In the genomic region with DNA sequence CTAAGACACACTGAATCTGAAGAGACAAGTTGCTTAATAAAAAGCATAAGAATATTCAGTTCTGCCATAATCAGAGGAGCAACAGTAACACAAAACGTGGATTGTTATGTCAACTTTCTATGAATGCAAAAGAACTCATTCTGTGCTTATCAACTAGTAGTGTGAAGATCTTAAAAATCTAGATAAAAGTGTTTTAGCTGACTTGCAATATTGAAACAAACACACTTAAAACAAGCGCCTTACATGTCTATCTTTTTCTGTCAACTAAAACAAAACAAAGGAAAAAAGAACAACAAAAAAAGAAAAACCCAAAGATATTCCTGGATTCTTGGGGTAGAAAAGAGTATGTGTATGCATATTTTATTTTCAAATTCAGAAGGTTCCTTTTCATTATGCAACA, we compare ENCODE assay signal across 24 cellular contexts. TPM values are rescaled to one million over a fixed set of nuclear protein-coding genes. Genes with fewer than 3 reads are reported as not detected.
DNase-seq lines count a peak whose midpoint lies in the region; ATAC-seq, FAIRE-seq and TF ChIP-seq lines count a peak whose summit lies in the region.
"Had no signal": no experiment of that assay in that cellular context is flagged by ENCODE, and none has a peak within 500 bp of the region (broad histone marks: within the 10 kb centered on the region; RNA-seq: fewer than 3 reads in every experiment).

No MANE protein-coding gene starts in this region.

- no peak overlapping the region for H4K8ac ChIP-seq in H9 (replicated peaks; ENCODE audit: insufficient read length, low read depth, low read length)

- TF ChIP-seq CTCF in A549 (IDR thresholded peaks at IDR 0.05) (no peak), parathyroid adenoma (IDR thresholded peaks at IDR 0.05) (no peak), H9 (conservative IDR thresholded peaks at IDR 0.05) (no peak)

- H3K56ac ChIP-seq in H9 (ENCODE audit: insufficient read length, low read depth, low read length), result no peak overlapping the region

- CTCF ChIA-PET in activated naive CD4-positive, alpha-beta T cell treated with anti-CD3 and anti-CD28 coated beads for 36 hours (lab: Charles Lee), result no interaction called here
- CTCF ChIA-PET in A549 (lab: Yijun Ruan, JAX), result no interaction called here

- H2AK5ac ChIP-seq in H9 (ENCODE audit: insufficient read length, low read length), result no peak overlapping the region

- H3K18ac ChIP-seq in H9 (ENCODE audit: insufficient read length, low read depth, low read length), result no peak overlapping the region

- H2AFZ ChIP-seq in parathyroid adenoma (no peak overlapping the region), H9 (ENCODE audit: low read length) (no peak overlapping the region)

- H3K27ac Mint-ChIP-seq in activated naive CD4-positive, alpha-beta T cell treated with anti-CD3 and anti-CD28 coated beads, Interleukin-2, amount 50 U/mL, for 24 hours, result peak overlapping the region; percentile 70
- H3K27ac Mint-ChIP-seq in activated naive CD4-positive, alpha-beta T cell treated with anti-CD3 and anti-CD28 coated beads for 36 hours, result no peak overlapping the region
- H3K27ac Mint-ChIP-seq in T-helper 17 cell (peak overlapping the region; percentile 83), H9 (no peak overlapping the region)
- H3K27ac Mint-ChIP-seq: CD14-positive monocyte; CD4-positive, alpha-beta T cell had no signal

- H3K4me3 ChIP-seq in A549, result no peak overlapping the region
- peak overlapping the region; percentile 9 for H3K4me3 ChIP-seq in parathyroid adenoma (ENCODE audit: low read depth, low read length)
- H3K4me3 ChIP-seq: BLaER1 treated with 17β-estradiol and CSF1 and Interleukin-3, amounts not matched to agents 10 nM and 100 nM had no signal

- H3K27me3 ChIP-seq in parathyroid adenoma (ENCODE audit: control insufficient read depth, insufficient read depth, low read length) (no peaks in the 10 kb centered on the region), H9 (ENCODE audit: insufficient read depth, low read length) (no peaks in the 10 kb centered on the region)
- H3K27me3 ChIP-seq: BE2C; BLaER1 treated with 17β-estradiol and CSF1 and Interleukin-3, amounts not matched to agents 10 nM and 100 nM had no signal

- no peak overlapping the region for H3K23ac ChIP-seq in H9 (ENCODE audit: insufficient read length, low read depth, low read length)

- POLR2A ChIA-PET in A549 (lab: Yijun Ruan, JAX), result no interaction called here

- H4K91ac ChIP-seq in H9 (ENCODE audit: insufficient read length, low read depth, low read length), result no peak overlapping the region

- H2BK15ac ChIP-seq in H9 (ENCODE audit: low read depth, low read length), result no peak overlapping the region

- WGBS in A549 (ENCODE audit: missing lambda C conversion rate), result 81% methylated on average over 2 of the region's 2 CpGs
- WGBS in H9 (ENCODE audit: extremely low coverage, insufficient read length, low lambda C conversion rate), result no CpG with 5 or more reads among the region's 2 CpGs

- FAIRE-seq in A549 (lab: Jason Lieb, UNC), result no peak
- FAIRE-seq: A204.1, GM12892, H54 had no signal

- intact Hi-C loops in activated naive CD4-positive, alpha-beta T cell treated with anti-CD3 and anti-CD28 coated beads for 36 hours (cut with micrococcal nuclease), result no loop called here

- no peak for TF ChIP-seq POLR2A in A549 (IDR thresholded peaks at IDR 0.05; ENCODE audit: low read length)

- H3K27ac ChIP-seq in A549 (no peak overlapping the region), parathyroid adenoma (no peak overlapping the region), H9 (ENCODE audit: insufficient read length, low read depth, low read length) (no peak overlapping the region)
- H3K27ac ChIP-seq: 22Rv1; BLaER1 treated with 17β-estradiol and CSF1 and Interleukin-3, amounts not matched to agents 10 nM and 100 nM had no signal

- no peak overlapping the region for H2BK120ac ChIP-seq in H9 (ENCODE audit: low read depth, low read length, poor library complexity, severe bottlenecking)

- no peak overlapping the region for H3K14ac ChIP-seq in H9 (ENCODE audit: insufficient read depth, low read length)

- no peak overlapping the region for H2BK20ac ChIP-seq in H9 (ENCODE audit: low read depth, low read length, poor library complexity, severe bottlenecking)

- no peak overlapping the region for H3K4ac ChIP-seq in H9 (ENCODE audit: low read depth, low read length)

- no peak for TF ChIP-seq EP300 in A549 (IDR thresholded peaks at IDR 0.05)

- no peaks in the 10 kb centered on the region for H3K79me1 ChIP-seq in H9 (ENCODE audit: insufficient read depth, low read depth, low read length, poor library complexity, severe bottlenecking)

- TF ChIP-seq RAD21 in A549 (conservative IDR thresholded peaks at IDR 0.05 in 1 of 2, IDR thresholded peaks at IDR 0.05 in 1 of 2), result no peak

- H3K27me3 Mint-ChIP-seq in activated naive CD4-positive, alpha-beta T cell treated with anti-CD3 and anti-CD28 coated beads, Interleukin-2, amount 50 U/mL, for 24 hours, result no peaks in the 10 kb centered on the region
- H3K27me3 Mint-ChIP-seq in activated naive CD4-positive, alpha-beta T cell treated with anti-CD3 and anti-CD28 coated beads for 36 hours (ENCODE audit: low read depth), result no peaks in the 10 kb centered on the region
- H3K27me3 Mint-ChIP-seq in T-helper 17 cell (no peaks in the 10 kb centered on the region), H9 (ENCODE audit: low read depth) (no peaks in the 10 kb centered on the region)
- H3K27me3 Mint-ChIP-seq: CD4-positive, alpha-beta T cell; CD8-positive, alpha-beta memory T cell had no signal

- no peak for DNase-seq in activated naive CD4-positive, alpha-beta T cell treated with anti-CD3 and anti-CD28 coated beads for 36 hours
- no peak for DNase-seq in A549 (ENCODE audit: low read depth in 1 of 2, low spot score in 1 of 2)
- DNase-seq in T-helper 17 cell, result no peak
- DNase-seq in H9, result no peak
- no peak for DNase-seq in NCI-H1436 treated with DMSO at 0.1 percent for 48 hours (lab: John Stamatoyannopoulos, UW)
- DNase-seq: ACHN; AML-193; BE2C; Calu3; CD4-positive, alpha-beta T cell; CD8-positive, alpha-beta memory T cell; COR-L47; DMS53; DMS79 treated with DMSO at 0.1 percent for 48 hours; GOT3; HCEC 1CT had no signal

- H3K9me3 Mint-ChIP-seq in activated naive CD4-positive, alpha-beta T cell treated with anti-CD3 and anti-CD28 coated beads, Interleukin-2, amount 50 U/mL, for 24 hours, result no peaks in the 10 kb centered on the region
- H3K9me3 Mint-ChIP-seq in activated naive CD4-positive, alpha-beta T cell treated with anti-CD3 and anti-CD28 coated beads for 36 hours, result no peaks in the 10 kb centered on the region
- no peaks in the 10 kb centered on the region for H3K9me3 Mint-ChIP-seq in H9
- H3K9me3 Mint-ChIP-seq: CD14-positive monocyte; CD4-positive, alpha-beta T cell; CD8-positive, alpha-beta memory T cell had no signal

- H3K9me3 ChIP-seq in A549 (no peaks in the 10 kb centered on the region), T-helper 17 cell (ENCODE audit: control insufficient read depth, low read length, poor library complexity, severe bottlenecking) (no peaks in the 10 kb centered on the region), parathyroid adenoma (ENCODE audit: control insufficient read depth, low read length) (no peaks in the 10 kb centered on the region), H9 (ENCODE audit: control insufficient read depth, low read depth, low read length) (no peaks in the 10 kb centered on the region)
- H3K9me3 ChIP-seq: BE2C; BLaER1 treated with 17β-estradiol and CSF1 and Interleukin-3, amounts not matched to agents 10 nM and 100 nM had no signal

- H3K9ac ChIP-seq in parathyroid adenoma (no peak overlapping the region), H9 (ENCODE audit: extremely low read depth, insufficient read length, low read length) (no peak overlapping the region)
- H3K9ac ChIP-seq: BLaER1 treated with 17β-estradiol and CSF1 and Interleukin-3, amounts not matched to agents 10 nM and 100 nM had no signal

- H3K4me3 Mint-ChIP-seq in activated naive CD4-positive, alpha-beta T cell treated with anti-CD3 and anti-CD28 coated beads, Interleukin-2, amount 50 U/mL, for 24 hours, result no peak overlapping the region
- H3K4me3 Mint-ChIP-seq in activated naive CD4-positive, alpha-beta T cell treated with anti-CD3 and anti-CD28 coated beads for 36 hours, result no peak overlapping the region
- H3K4me3 Mint-ChIP-seq in T-helper 17 cell, result no peak overlapping the region
- no peak overlapping the region for H3K4me3 Mint-ChIP-seq in H9
- H3K4me3 Mint-ChIP-seq: CD14-positive monocyte; CD4-positive, alpha-beta T cell; CD8-positive, alpha-beta memory T cell had no signal

- no peaks in the 10 kb centered on the region for H3K36me3 ChIP-seq in parathyroid adenoma (ENCODE audit: control insufficient read depth, insufficient read depth, low read length)

- no peak overlapping the region for H2BK12ac ChIP-seq in H9 (ENCODE audit: insufficient read length, low read depth, low read length)

- no peaks in the 10 kb centered on the region for H3K23me2 ChIP-seq in H9 (ENCODE audit: insufficient read length, low read depth, low read length, poor library complexity, severe bottlenecking)

- peaks cover 31% of the 10 kb centered on the region for H3K36me3 Mint-ChIP-seq in activated naive CD4-positive, alpha-beta T cell treated with anti-CD3 and anti-CD28 coated beads, Interleukin-2, amount 50 U/mL, for 24 hours
- peaks cover 27% of the 10 kb centered on the region for H3K36me3 Mint-ChIP-seq in activated naive CD4-positive, alpha-beta T cell treated with anti-CD3 and anti-CD28 coated beads for 36 hours (ENCODE audit: low read depth)
- peaks cover 12% of the 10 kb centered on the region for H3K36me3 Mint-ChIP-seq in T-helper 17 cell (ENCODE audit: low read depth)
- peaks cover 13 to 71% (median 64%) of the 10 kb centered on the region in 3 experiments; a peak in 6 of 7 replicates for H3K36me3 Mint-ChIP-seq in H9 (ENCODE audit: insufficient read depth in 1 of 3, low read depth in 3 of 3)

- H3K79me2 ChIP-seq in parathyroid adenoma (peaks cover 4% of the 10 kb centered on the region), H9 (ENCODE audit: insufficient read depth, low read length) (no peaks in the 10 kb centered on the region)

- ATAC-seq in A549 (no peak), T-helper 17 cell (no peak)

- H3K4me2 ChIP-seq in A549 (no peak overlapping the region), parathyroid adenoma (ENCODE audit: low read length) (peak overlapping the region; percentile 24), H9 (ENCODE audit: insufficient read depth, insufficient read length, low read length) (no peak overlapping the region)
- H3K4me2 ChIP-seq: BLaER1 treated with 17β-estradiol and CSF1 and Interleukin-3, amounts not matched to agents 10 nM and 100 nM had no signal

- H3K4me1 ChIP-seq in A549, result no peaks in the 10 kb centered on the region
- peaks cover 4% of the 10 kb centered on the region for H3K4me1 ChIP-seq in parathyroid adenoma
- H3K4me1 ChIP-seq in H9 (ENCODE audit: insufficient read depth, low read length), result no peaks in the 10 kb centered on the region
- H3K4me1 ChIP-seq: BE2C had no signal

- H3K4me1 Mint-ChIP-seq in activated naive CD4-positive, alpha-beta T cell treated with anti-CD3 and anti-CD28 coated beads, Interleukin-2, amount 50 U/mL, for 24 hours, result peaks cover 42% of the 10 kb centered on the region
- peaks cover 24% of the 10 kb centered on the region for H3K4me1 Mint-ChIP-seq in activated naive CD4-positive, alpha-beta T cell treated with anti-CD3 and anti-CD28 coated beads for 36 hours (ENCODE audit: low read depth)
- peaks cover 28% of the 10 kb centered on the region for H3K4me1 Mint-ChIP-seq in T-helper 17 cell
- no peaks in the 10 kb centered on the region for H3K4me1 Mint-ChIP-seq in H9
- H3K4me1 Mint-ChIP-seq: CD14-positive monocyte had no signal

- no peaks in the 10 kb centered on the region for H4K20me1 ChIP-seq in H9 (ENCODE audit: control insufficient read depth, insufficient read depth, insufficient read length)

- H2BK5ac ChIP-seq in H9 (ENCODE audit: insufficient read length, low read length), result no peak overlapping the region

- H4K5ac ChIP-seq in H9 (ENCODE audit: insufficient read length, low read depth, low read length), result no peak overlapping the region

- no peak overlapping the region for H3T11ph ChIP-seq in H9 (ENCODE audit: low read length)

RNA-seq across cellular contexts. Expression of a gene that starts 37.7 kb away (rescaled TPM):
- total RNA-seq in activated naive CD4-positive, alpha-beta T cell treated with anti-CD3 and anti-CD28 coated beads for 36 hours, result 10 to 100 TPM; 39.3 to 39.8 TPM
- 39.1 and 49.0 TPM in 2 replicates for polyA plus RNA-seq in A549 (2011; rRNA removed)
- 8.0 and 8.9 TPM in 2 replicates for polyA plus RNA-seq in A549 (2012; cell fraction: cytosol; rRNA removed)
- polyA plus RNA-seq in A549 (2012; cell fraction: nucleus; rRNA removed), result 6.0 and 9.7 TPM in 2 replicates
- polyA plus RNA-seq in A549 (2017; fragmentation: RNase III; extraction: RNeasy Plus Mini Kit Qiagen cat#74134 plus additional on column Dnase treatment), result 33.5 to 35.4 TPM (median 35.4 TPM) in 3 replicates
- polyA minus RNA-seq in A549 (2011; rRNA and poly(A)+ RNA removed), result 37.5 and 46.4 TPM in 2 replicates
- total RNA-seq in T-helper 17 cell, result 10 to 100 TPM; 57.3 TPM
- total RNA-seq in H9 (2021), result 37.2 and 37.6 TPM in 2 replicates

Comparison
In these comparisons a context has a peak if more than half of its experiments do, and no peak if none do; other contexts are left out.
1. H3K27ac Mint-ChIP-seq: peak in activated naive CD4-positive, alpha-beta T cell treated with anti-CD3 and anti-CD28 coated beads, Interleukin-2, amount 50 U/mL, for 24 hours (single experiment) and T-helper 17 cell (single experiment); none in activated naive CD4-positive, alpha-beta T cell treated with anti-CD3 and anti-CD28 coated beads for 36 hours (single experiment) and H9 (0 of 3).